Comparison of ENCODE assay signal across 8 cellular contexts in the genomic region with DNA sequence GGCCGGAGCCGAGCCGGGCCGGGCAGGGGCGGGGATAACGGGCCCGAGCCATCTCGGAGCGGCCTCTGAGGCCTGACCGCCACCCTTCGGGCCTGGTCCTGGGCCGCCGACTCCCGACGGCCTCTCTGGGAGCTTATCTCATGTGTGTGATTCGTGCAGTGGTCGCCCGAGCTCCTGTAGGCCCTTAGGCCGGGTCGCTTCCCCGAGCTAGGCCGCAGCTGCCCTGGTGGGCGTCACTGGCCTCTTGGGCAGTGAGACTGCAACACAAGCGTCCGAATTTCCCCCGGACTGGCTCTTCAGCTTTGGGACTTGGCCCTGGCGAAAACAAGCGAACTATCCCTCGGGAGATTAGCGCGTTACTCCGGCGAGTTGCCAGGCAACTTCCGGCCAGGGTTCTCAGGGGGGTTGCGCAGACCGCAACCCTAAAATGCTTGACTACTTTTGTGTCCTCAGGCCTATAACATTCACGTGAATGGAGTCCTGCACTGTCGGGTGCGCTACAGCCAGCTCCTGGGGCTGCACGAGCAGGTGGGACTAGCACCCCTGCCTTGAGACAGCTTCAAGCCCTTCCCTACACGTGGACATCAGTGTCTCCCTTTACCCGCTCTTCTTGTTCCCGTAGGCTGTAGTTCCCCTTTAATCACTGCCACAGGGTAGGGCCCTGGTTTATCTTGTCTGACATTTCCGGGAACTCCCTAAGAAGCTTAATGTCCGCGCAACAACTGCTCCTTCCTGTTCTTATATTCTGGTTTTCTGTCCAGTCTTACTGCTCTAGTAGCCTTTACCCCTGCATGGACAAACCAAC. TPM values are rescaled to one million over a fixed set of nuclear protein-coding genes. Genes with fewer than 3 reads are reported as not detected.
DNase-seq lines count a peak whose midpoint lies in the region; ATAC-seq and TF ChIP-seq lines count a peak whose summit lies in the region.

No MANE protein-coding gene starts in this region.

- H3K79me2 ChIP-seq in hepatocyte, result peaks cover 69% of the 10 kb centered on the region

- peaks cover 17 to 33% of the 10 kb centered on the region in 2 donors for H3K4me1 ChIP-seq in adrenal gland (replicated peaks in 1 of 2)
- peaks cover 26% of the 10 kb centered on the region for H3K4me1 ChIP-seq in hepatocyte (ENCODE audit: insufficient read depth)

- H3K27ac ChIP-seq in adrenal gland (peak overlapping the region; percentile 63 to 98 (median 90)), hepatocyte (peak overlapping the region; percentile 90)

- H3K9me2 ChIP-seq in hepatocyte (replicated peaks; ENCODE audit: insufficient read depth), result no peaks in the 10 kb centered on the region

- intact Hi-C loops in adrenal gland (cut with DNase I), result no loop called here

- DNase-seq in AML-193 (lab: John Stamatoyannopoulos, UW) (peak; percentile 70 to 80), OCI-M1 (lab: John Stamatoyannopoulos, UW) (peak; percentile 92), adrenal gland (peak in 6 of 7 donors; percentile 39 to 75 (median 52)), hepatocyte (ENCODE audit: low spot score) (peak; percentile 58), skeletal muscle cell (ENCODE audit: low read depth) (no peak), NCI-H345 (lab: John Stamatoyannopoulos, UW) (no peak)

- ATAC-seq in GM18868 (IDR thresholded peaks at IDR 0.05; ENCODE audit: unreplicated experiment) (peak; percentile 21), HG03039 (IDR thresholded peaks at IDR 0.05; ENCODE audit: unreplicated experiment) (peak; percentile 10)

- TF ChIP-seq POLR2A in adrenal gland (IDR thresholded peaks at IDR 0.05), result peak in 1 of 2 donors; percentile 4

- H4K20me1 ChIP-seq in hepatocyte (ENCODE audit: insufficient read depth, poor library complexity, severe bottlenecking), result peaks cover 5% of the 10 kb centered on the region

- H3K27me3 ChIP-seq in adrenal gland (no peaks in the 10 kb centered on the region), hepatocyte (no peaks in the 10 kb centered on the region)

- H3K9me3 ChIP-seq in adrenal gland (replicated peaks in 1 of 3) (no peaks in the 10 kb centered on the region), hepatocyte (ENCODE audit: low read depth) (no peaks in the 10 kb centered on the region)

- TF ChIP-seq CTCF in adrenal gland (IDR thresholded peaks at IDR 0.05) (no peak), hepatocyte (IDR thresholded peaks at IDR 0.05; ENCODE audit: poor library complexity) (no peak)

- H3K36me3 ChIP-seq in adrenal gland (replicated peaks in 1 of 2) (peaks cover 0 to 63% of the 10 kb centered on the region in 2 donors), hepatocyte (replicated peaks; ENCODE audit: insufficient read depth, low read depth) (peaks cover 5% of the 10 kb centered on the region)

- H3K4me3 ChIP-seq in adrenal gland, result peak overlapping the region; percentile 73 to 95 (median 87)
- peak overlapping the region; percentile 60 for H3K4me3 ChIP-seq in hepatocyte
- peak overlapping the region; percentile 83 for H3K4me3 ChIP-seq in skeletal muscle cell (ENCODE audit: low read depth, low read length)

- H3K4me2 ChIP-seq in hepatocyte, result peak overlapping the region; percentile 95

- peak overlapping the region; percentile 53 for H2AFZ ChIP-seq in hepatocyte

- 0 to 1% (median 1%) methylated on average over 7 to 46 of the region's 46 CpGs for WGBS in adrenal gland, 4 donors
- 2% methylated on average over 44 of the region's 46 CpGs for WGBS in hepatocyte (ENCODE audit: low lambda C conversion rate, missing lambda C conversion rate)

RNA-seq across cellular contexts. Expression of gene SNX17, which starts 0.6 kb away (rescaled TPM):
- total RNA-seq in adrenal gland (100 to 1,000 TPM; 119 to 174 (median 133) TPM), hepatocyte (81.8 and 88.7 TPM in 2 replicates)
- polyA plus RNA-seq in adrenal gland (10 to 100 TPM; 66.8 to 89.0 (median 79.0) TPM), hepatocyte (105 and 109 TPM in 2 replicates)

RNA-seq across cellular contexts. Expression of gene EIF2B4, which starts 0.9 kb away (rescaled TPM):
- 10 to 100 TPM; 35.5 to 51.5 (median 44.5) TPM for total RNA-seq in adrenal gland
- polyA plus RNA-seq in adrenal gland, result 100 to 1,000 TPM in 2 of 3 donors, 10 to 100 TPM in 1; 55.3 to 165 (median 131) TPM
- total RNA-seq in hepatocyte, result 28.0 and 28.7 TPM in 2 replicates
- polyA plus RNA-seq in hepatocyte, result 67.5 and 68.7 TPM in 2 replicates

RNA-seq across cellular contexts. Expression of gene ZNF513, which starts 9.5 kb away (rescaled TPM):
- total RNA-seq in adrenal gland, result 10 to 100 TPM in 6 of 8 donors, 1 to 10 TPM in 2; 3.1 to 29.2 (median 17.9) TPM
- 10 to 100 TPM in 2 of 3 donors, 1 to 10 TPM in 1; 6.1 to 83.7 (median 72.5) TPM for polyA plus RNA-seq in adrenal gland
- 16.0 and 20.6 TPM in 2 replicates for total RNA-seq in hepatocyte
- 26.1 and 36.4 TPM in 2 replicates for polyA plus RNA-seq in hepatocyte

RNA-seq across cellular contexts. Expression of gene GTF3C2, which starts 14.5 kb away (rescaled TPM):
- 10 to 100 TPM; 30.6 to 60.4 (median 43.9) TPM for total RNA-seq in adrenal gland
- 10 to 100 TPM; 52.3 to 73.9 (median 60.9) TPM for polyA plus RNA-seq in adrenal gland
- total RNA-seq in hepatocyte, result 51.3 and 53.3 TPM in 2 replicates
- polyA plus RNA-seq in hepatocyte, result 46.8 and 58.0 TPM in 2 replicates

RNA-seq across cellular contexts. Expression of gene PPM1G, which starts 38.4 kb away (rescaled TPM):
- total RNA-seq in adrenal gland (10 to 100 TPM; 50.1 to 78.9 (median 59.9) TPM), hepatocyte (60.6 and 64.9 TPM in 2 replicates)
- polyA plus RNA-seq in adrenal gland (100 to 1,000 TPM in 1 of 3 donors, 10 to 100 TPM in 2; 51.0 to 107 (median 54.7) TPM), hepatocyte (65.7 and 71.0 TPM in 2 replicates)

Comparison
In these comparisons a context has a peak if more than half of its experiments do, and no peak if none do; other contexts are left out.
1. DNase-seq: peak in AML-193 (2 of 2), OCI-M1 (single experiment), adrenal gland (6 of 7) and hepatocyte (single experiment); none in skeletal muscle cell (single experiment) and NCI-H345 (single experiment).
2. Peak in every context shown above with its lines, with median percentiles within 50 percentile points of each other: H3K4me3 ChIP-seq.